14 cellular contexts compared by ENCODE assay signal in genomic region chr7:142345817-142346216, GRCh38.
DNase-seq lines count a peak whose midpoint lies in the region; ATAC-seq and TF ChIP-seq lines count a peak whose summit lies in the region.
"Had no signal": no experiment of that assay in that cellular context is flagged by ENCODE, and none has a peak within 500 bp of the region (broad histone marks: within the 10 kb centered on the region; RNA-seq: fewer than 3 reads in every experiment).

No MANE protein-coding gene starts in this region.

- CTCF ChIA-PET in CD8-positive, alpha-beta T cell (lab: Charles Lee) = interaction anchor here (0.9 to 3.3 kb wide), 10 partner anchors 9 to 869 kb away, joined by 3 to 13 read pairs (median 4); no protein-coding TSS in a partner anchor
- CTCF ChIA-PET in activated CD8-positive, alpha-beta T cell treated with anti-CD3 and anti-CD28 coated beads for 36 hours (lab: Charles Lee) = interaction anchor here (0.7 to 4.7 kb wide), 11 partner anchors 12 to 170 kb away, joined by 3 to 25 read pairs (median 4); no protein-coding TSS in a partner anchor
- CTCF ChIA-PET in naive thymus-derived CD4-positive, alpha-beta T cell (lab: Charles Lee) = interaction anchor here (1.0 to 2.2 kb wide), 3 partner anchors 12 to 39 kb away, joined by 3 to 9 read pairs (median 3); no protein-coding TSS in a partner anchor

- H3K9me3 Mint-ChIP-seq in CD8-positive, alpha-beta T cell = no peaks in the 10 kb centered on the region
- H3K9me3 Mint-ChIP-seq in activated CD8-positive, alpha-beta T cell treated with anti-CD3 and anti-CD28 coated beads for 36 hours = no peaks in the 10 kb centered on the region
- no peaks in the 10 kb centered on the region for H3K9me3 Mint-ChIP-seq in naive thymus-derived CD4-positive, alpha-beta T cell
- H3K9me3 Mint-ChIP-seq: neural crest cell had no signal

- peak overlapping the region; percentile 38 for H3K4me3 Mint-ChIP-seq in CD8-positive, alpha-beta T cell
- H3K4me3 Mint-ChIP-seq in activated CD8-positive, alpha-beta T cell treated with anti-CD3 and anti-CD28 coated beads for 36 hours = peak overlapping the region; percentile 51
- peak overlapping the region in 7 of 10 donors; percentile 11 to 73 (median 69) for H3K4me3 Mint-ChIP-seq in naive thymus-derived CD4-positive, alpha-beta T cell
- H3K4me3 Mint-ChIP-seq: neural crest cell had no signal

- no peak overlapping the region for H3K4me3 ChIP-seq in CD8-positive, alpha-beta T cell (ENCODE audit: low read depth, low read length)
- peak overlapping the region; percentile 21 for H3K4me3 ChIP-seq in naive thymus-derived CD4-positive, alpha-beta T cell (ENCODE audit: low read length)
- H3K4me3 ChIP-seq: PC-9 had no signal

- peak; percentile 75 for DNase-seq in activated CD8-positive, alpha-beta memory T cell treated with anti-CD3 and anti-CD28 coated beads, Interleukin-2, amount 50 U/mL, for 48 hours
- no peak for DNase-seq in activated CD8-positive, alpha-beta memory T cell treated with anti-CD3 and anti-CD28 coated beads, Interleukin-2, amount 50 U/mL, for 4 hours
- DNase-seq in CD8-positive, alpha-beta T cell = peak in 4 of 7 experiments; percentile 51 to 70 (median 56)
- DNase-seq in activated CD8-positive, alpha-beta T cell treated with anti-CD3 and anti-CD28 coated beads for 36 hours = peak; percentile 68
- DNase-seq in naive thymus-derived CD4-positive, alpha-beta T cell = peak in 5 of 9 donors; percentile 43 to 61 (median 50)
- no peak for DNase-seq in NCI-H1436 (lab: John Stamatoyannopoulos, UW)
- DNase-seq: HCEC 1CT, mesendoderm, NCI-H1105, PC-9, substantia nigra had no signal

- no peaks in the 10 kb centered on the region for H3K36me3 Mint-ChIP-seq in CD8-positive, alpha-beta T cell
- no peaks in the 10 kb centered on the region for H3K36me3 Mint-ChIP-seq in activated CD8-positive, alpha-beta T cell treated with anti-CD3 and anti-CD28 coated beads for 36 hours (ENCODE audit: low read depth)
- no peaks in the 10 kb centered on the region for H3K36me3 Mint-ChIP-seq in naive thymus-derived CD4-positive, alpha-beta T cell

- no peaks in the 10 kb centered on the region for H3K9me3 ChIP-seq in CD8-positive, alpha-beta T cell (ENCODE audit: low read length)
- no peaks in the 10 kb centered on the region for H3K9me3 ChIP-seq in naive thymus-derived CD4-positive, alpha-beta T cell (ENCODE audit: control insufficient read depth in 2 of 3, low read length in 3 of 3)

- no peak for TF ChIP-seq CTCF in CD8-positive, alpha-beta T cell (IDR thresholded peaks at IDR 0.05)
- TF ChIP-seq CTCF in activated CD8-positive, alpha-beta T cell treated with anti-CD3 and anti-CD28 coated beads for 36 hours (IDR thresholded peaks at IDR 0.05) = no peak

- H3K4me1 ChIP-seq in CD8-positive, alpha-beta T cell (ENCODE audit: insufficient read depth, low read length) = peaks cover 17% of the 10 kb centered on the region
- peaks cover 20 to 26% of the 10 kb centered on the region in 2 donors for H3K4me1 ChIP-seq in naive thymus-derived CD4-positive, alpha-beta T cell (ENCODE audit: control insufficient read depth in 2 of 2, insufficient read depth in 2 of 2, low read length in 2 of 2)

- no peaks in the 10 kb centered on the region for H3K36me3 ChIP-seq in CD8-positive, alpha-beta T cell (ENCODE audit: insufficient read depth, low read length)
- no peaks in the 10 kb centered on the region for H3K36me3 ChIP-seq in naive thymus-derived CD4-positive, alpha-beta T cell (ENCODE audit: control insufficient read depth in 2 of 3, insufficient read depth in 3 of 3, low read length in 3 of 3)

- intact Hi-C loops in CD8-positive, alpha-beta T cell (cut with DNase I, micrococcal nuclease) = no loop called here
- intact Hi-C loops in activated CD8-positive, alpha-beta T cell treated with anti-CD3 and anti-CD28 coated beads for 36 hours (cut with micrococcal nuclease) = no loop called here
- intact Hi-C loops in naive thymus-derived CD4-positive, alpha-beta T cell (cut with micrococcal nuclease) = loop anchor here in 1 of 2 donors (2.0 kb wide), 1 partner anchor 657 kb away; no protein-coding TSS in a partner anchor

- no peaks in the 10 kb centered on the region for H3K27me3 Mint-ChIP-seq in CD8-positive, alpha-beta T cell (ENCODE audit: low read depth)
- H3K27me3 Mint-ChIP-seq in activated CD8-positive, alpha-beta T cell treated with anti-CD3 and anti-CD28 coated beads for 36 hours = no peaks in the 10 kb centered on the region
- H3K27me3 Mint-ChIP-seq in naive thymus-derived CD4-positive, alpha-beta T cell = peaks cover 0 to 26% (median 0%) of the 10 kb centered on the region in 5 donors

- H3K27me3 ChIP-seq in CD8-positive, alpha-beta T cell (ENCODE audit: insufficient read depth, low read length) = no peaks in the 10 kb centered on the region
- H3K27me3 ChIP-seq in naive thymus-derived CD4-positive, alpha-beta T cell (ENCODE audit: control insufficient read depth in 2 of 2, insufficient read depth in 2 of 2, low read length in 2 of 2) = no peaks in the 10 kb centered on the region

- POLR2A ChIA-PET in CD8-positive, alpha-beta T cell (lab: Charles Lee) = interaction anchor here (0.8 to 4.6 kb wide), 6 partner anchors 442 to 474 kb away, joined by 3 to 22 read pairs (median 6); no protein-coding TSS in a partner anchor
- POLR2A ChIA-PET in activated CD8-positive, alpha-beta T cell treated with anti-CD3 and anti-CD28 coated beads for 36 hours (lab: Charles Lee) = interaction anchor here (0.6 to 1.9 kb wide), 5 partner anchors 11 to 456 kb away, joined by 3 to 12 read pairs (median 4); no protein-coding TSS in a partner anchor
- POLR2A ChIA-PET in naive thymus-derived CD4-positive, alpha-beta T cell (lab: Charles Lee) = interaction anchor here (0.7 to 7.2 kb wide), 8 partner anchors 11 to 509 kb away, joined by 3 to 66 read pairs (median 4); partner anchors contain the start of gene EPHB6

- ATAC-seq in CD8-positive, alpha-beta T cell = peak; percentile 90
- peak; percentile 81 for ATAC-seq in activated CD8-positive, alpha-beta T cell treated with anti-CD3 and anti-CD28 coated beads for 36 hours
- peak; percentile 67 for ATAC-seq in naive thymus-derived CD4-positive, alpha-beta T cell
- ATAC-seq in GM21526 (IDR thresholded peaks at IDR 0.05; ENCODE audit: low FRiP score, unreplicated experiment) = no peak
- no peak for ATAC-seq in HG03280 (IDR thresholded peaks at IDR 0.05; ENCODE audit: unreplicated experiment)

- peak overlapping the region; percentile 11 for H3K27ac ChIP-seq in CD8-positive, alpha-beta T cell (ENCODE audit: low read depth, low read length)
- peak overlapping the region; percentile 2 for H3K27ac ChIP-seq in naive thymus-derived CD4-positive, alpha-beta T cell (ENCODE audit: low read depth, low read length)
- H3K27ac ChIP-seq: PC-9 had no signal

- peaks cover 35% of the 10 kb centered on the region for H3K4me1 Mint-ChIP-seq in CD8-positive, alpha-beta T cell (ENCODE audit: low read depth)
- peaks cover 24% of the 10 kb centered on the region for H3K4me1 Mint-ChIP-seq in activated CD8-positive, alpha-beta T cell treated with anti-CD3 and anti-CD28 coated beads for 36 hours (ENCODE audit: low read depth)
- peaks cover 3 to 42% (median 9%) of the 10 kb centered on the region in 7 donors for H3K4me1 Mint-ChIP-seq in naive thymus-derived CD4-positive, alpha-beta T cell

- peak overlapping the region; percentile 66 for H3K27ac Mint-ChIP-seq in CD8-positive, alpha-beta T cell
- H3K27ac Mint-ChIP-seq in activated CD8-positive, alpha-beta T cell treated with anti-CD3 and anti-CD28 coated beads for 36 hours = peak overlapping the region; percentile 76
- peak overlapping the region in 7 of 9 donors; percentile 1 to 79 (median 40) for H3K27ac Mint-ChIP-seq in naive thymus-derived CD4-positive, alpha-beta T cell

Comparison
In these comparisons a context has a peak if more than half of its experiments do, and no peak if none do; other contexts are left out.
1. DNase-seq: peak in activated CD8-positive, alpha-beta memory T cell treated with anti-CD3 and anti-CD28 coated beads, Interleukin-2, amount 50 U/mL, for 48 hours (single experiment), CD8-positive, alpha-beta T cell (4 of 7), activated CD8-positive, alpha-beta T cell treated with anti-CD3 and anti-CD28 coated beads for 36 hours (single experiment) and naive thymus-derived CD4-positive, alpha-beta T cell (5 of 9); none in activated CD8-positive, alpha-beta memory T cell treated with anti-CD3 and anti-CD28 coated beads, Interleukin-2, amount 50 U/mL, for 4 hours (single experiment) and NCI-H1436 (single experiment).
2. ATAC-seq: peak in CD8-positive, alpha-beta T cell (single experiment), activated CD8-positive, alpha-beta T cell treated with anti-CD3 and anti-CD28 coated beads for 36 hours (single experiment) and naive thymus-derived CD4-positive, alpha-beta T cell (single experiment); none in GM21526 (single experiment) and HG03280 (single experiment).
3. Peak in every context shown above with its lines, with median percentiles within 50 percentile points of each other: H3K27ac Mint-ChIP-seq and H3K4me3 Mint-ChIP-seq.